Comparison of ENCODE assay signal across 8 cellular contexts in the genomic region with DNA sequence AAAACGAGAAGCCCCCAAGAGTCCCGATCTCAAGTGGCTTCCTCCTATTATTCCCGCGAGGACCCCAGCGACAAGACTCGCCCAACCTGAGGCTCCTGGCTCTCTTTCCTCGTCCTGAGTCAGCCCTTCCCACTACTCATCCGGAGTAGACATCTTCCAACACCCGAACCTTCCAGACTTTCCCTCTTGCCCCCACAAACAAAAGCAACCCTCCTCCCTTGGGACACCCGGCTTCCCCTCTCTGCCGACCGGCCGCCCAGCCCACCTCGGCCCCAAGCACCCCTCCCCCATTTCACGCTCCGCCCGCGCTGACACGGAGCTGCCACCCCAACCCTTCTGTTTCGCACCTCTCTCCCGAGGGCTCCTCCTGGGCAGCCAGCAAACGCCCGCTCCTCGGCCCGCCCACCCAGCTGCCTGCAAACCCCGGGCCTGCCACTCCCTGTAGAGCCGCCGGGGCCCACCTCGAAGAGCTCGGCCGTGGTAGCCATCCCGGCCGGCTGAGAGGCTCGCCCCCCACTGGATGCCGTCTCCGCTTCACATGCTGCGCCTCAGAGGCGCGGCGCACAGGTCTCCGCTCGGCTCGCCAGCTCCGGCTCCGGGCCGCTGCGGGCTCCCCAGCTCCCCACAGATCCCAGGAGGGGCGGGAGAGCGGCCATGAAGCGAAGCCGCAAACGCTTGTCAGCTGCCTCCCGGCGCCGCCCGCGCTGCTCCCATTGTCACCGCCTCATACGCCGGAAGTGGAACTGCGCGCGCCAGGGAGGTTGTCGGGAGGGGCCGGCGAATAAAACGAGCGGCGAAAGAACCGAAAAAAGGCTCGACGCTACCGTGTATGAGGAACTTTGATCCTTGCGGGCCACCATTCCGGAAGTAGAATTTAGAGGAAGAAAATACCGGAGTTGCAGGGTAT. TPM values are rescaled to one million over a fixed set of nuclear protein-coding genes. Genes with fewer than 3 reads are reported as not detected.
A peak's percentile ranks its signal among the peaks of the same experiment; 100 is the strongest.
DNase-seq lines count a peak whose midpoint lies in the region; ATAC-seq and TF ChIP-seq lines count a peak whose summit lies in the region.

A gene with protein sequence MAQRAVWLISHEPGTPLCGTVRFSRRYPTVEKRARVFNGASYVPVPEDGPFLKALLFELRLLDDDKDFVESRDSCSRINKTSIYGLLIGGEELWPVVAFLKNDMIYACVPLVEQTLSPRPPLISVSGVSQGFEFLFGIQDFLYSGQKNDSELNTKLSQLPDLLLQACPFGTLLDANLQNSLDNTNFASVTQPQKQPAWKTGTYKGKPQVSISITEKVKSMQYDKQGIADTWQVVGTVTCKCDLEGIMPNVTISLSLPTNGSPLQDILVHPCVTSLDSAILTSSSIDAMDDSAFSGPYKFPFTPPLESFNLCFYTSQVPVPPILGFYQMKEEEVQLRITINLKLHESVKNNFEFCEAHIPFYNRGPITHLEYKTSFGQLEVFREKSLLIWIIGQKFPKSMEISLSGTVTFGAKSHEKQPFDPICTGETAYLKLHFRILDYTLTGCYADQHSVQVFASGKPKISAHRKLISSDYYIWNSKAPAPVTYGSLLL (plus strand): TSS at position 811 of the 907 bp plus-strand sequence. CDS start 344 bp downstream, outside the sequence.
A gene with protein sequence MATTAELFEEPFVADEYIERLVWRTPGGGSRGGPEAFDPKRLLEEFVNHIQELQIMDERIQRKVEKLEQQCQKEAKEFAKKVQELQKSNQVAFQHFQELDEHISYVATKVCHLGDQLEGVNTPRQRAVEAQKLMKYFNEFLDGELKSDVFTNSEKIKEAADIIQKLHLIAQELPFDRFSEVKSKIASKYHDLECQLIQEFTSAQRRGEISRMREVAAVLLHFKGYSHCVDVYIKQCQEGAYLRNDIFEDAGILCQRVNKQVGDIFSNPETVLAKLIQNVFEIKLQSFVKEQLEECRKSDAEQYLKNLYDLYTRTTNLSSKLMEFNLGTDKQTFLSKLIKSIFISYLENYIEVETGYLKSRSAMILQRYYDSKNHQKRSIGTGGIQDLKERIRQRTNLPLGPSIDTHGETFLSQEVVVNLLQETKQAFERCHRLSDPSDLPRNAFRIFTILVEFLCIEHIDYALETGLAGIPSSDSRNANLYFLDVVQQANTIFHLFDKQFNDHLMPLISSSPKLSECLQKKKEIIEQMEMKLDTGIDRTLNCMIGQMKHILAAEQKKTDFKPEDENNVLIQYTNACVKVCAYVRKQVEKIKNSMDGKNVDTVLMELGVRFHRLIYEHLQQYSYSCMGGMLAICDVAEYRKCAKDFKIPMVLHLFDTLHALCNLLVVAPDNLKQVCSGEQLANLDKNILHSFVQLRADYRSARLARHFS (minus strand): TSS at position 745 of the 907 bp plus-strand sequence. CDS start 257 bp downstream, at position 488.

- H3K27ac ChIP-seq in prostate gland, result peak within 1 kb of the TSS; percentile 93 to 96
- peak within 1 kb of the TSS; percentile 96 for H3K27ac ChIP-seq in urinary bladder (ENCODE audit: low read depth)

- peak; percentile 73 for DNase-seq in NCI-H187 treated with DMSO at 0.1 percent for 48 hours (lab: John Stamatoyannopoulos, UW)
- peak; percentile 52 to 95 (median 89) for DNase-seq in anterior cingulate cortex (lab: John Stamatoyannopoulos, UW)
- peak; percentile 95 for DNase-seq in left ventricle myocardium superior
- peak; percentile 93 for DNase-seq in prostate gland (ENCODE audit: low spot score)

- TF ChIP-seq CTCF in prostate gland (IDR thresholded peaks at IDR 0.05), result peak in 2 of 4 experiments; percentile 16 to 25

- H3K4me3 ChIP-seq in prostate gland (peak within 1 kb of the TSS; percentile 93 to 94), urinary bladder (ENCODE audit: low read depth, low read length) (peak within 1 kb of the TSS; percentile 90)

- ATAC-seq in GM18499 (IDR thresholded peaks at IDR 0.05; ENCODE audit: insufficient read depth, unreplicated experiment), result peak; percentile 63
- peak; percentile 88 for ATAC-seq in HG02943 (IDR thresholded peaks at IDR 0.05; ENCODE audit: low read depth, unreplicated experiment)
- ATAC-seq in left ventricle myocardium superior, result peak; percentile 98

- intact Hi-C loops in T-helper 2 cell treated with Interferon-gamma antibody and Interleukin-4, amounts not matched to agents 100 ng/mL and 5 ng/mL, for 36 hours (cut with micrococcal nuclease), result loop anchor here (1.0 to 5.0 kb wide), 5 partner anchors 122 to 1688 kb away; a partner anchor contains a TSS
- intact Hi-C loops in left ventricle myocardium superior (cut with micrococcal nuclease) (no loop called here), prostate gland (cut with DNase I) (no loop called here)

- H3K4me1 ChIP-seq in prostate gland (replicated peaks) (no peaks in the 10 kb centered on the region), urinary bladder (ENCODE audit: insufficient read depth) (no peaks in the 10 kb centered on the region)

- TF ChIP-seq POLR2A in prostate gland (IDR thresholded peaks at IDR 0.05), result peak; percentile 54

- no peaks in the 10 kb centered on the region for H3K36me3 ChIP-seq in prostate gland
- H3K36me3 ChIP-seq in urinary bladder (ENCODE audit: insufficient read depth), result no peaks in the 10 kb centered on the region

- WGBS in prostate gland, result under 1% methylated on average over 69 of the region's 76 CpGs
- WGBS in urinary bladder, result under 1% methylated on average over 76 of the region's 76 CpGs

- H3K9me3 ChIP-seq in prostate gland, result no peaks in the 10 kb centered on the region

- no peaks in the 10 kb centered on the region for H3K27me3 ChIP-seq in prostate gland (replicated peaks; ENCODE audit: insufficient read depth)

RNA-seq across cellular contexts. Expression of the first gene that starts in this region (rescaled TPM):
- total RNA-seq in T-helper 2 cell treated with Interferon-gamma antibody and Interleukin-4, amounts not matched to agents 100 ng/mL and 5 ng/mL, for 36 hours, result 52.7 and 54.6 TPM in 2 replicates
- 39.4 TPM for total RNA-seq in left ventricle myocardium superior
- 10 to 100 TPM; 17.5 to 22.6 TPM for total RNA-seq in prostate gland
- 30.9 TPM for total RNA-seq in urinary bladder
- polyA plus RNA-seq in urinary bladder, result 16.7 TPM

RNA-seq across cellular contexts. Expression of the second gene that starts in this region (rescaled TPM):
- 64.8 and 65.8 TPM in 2 replicates for total RNA-seq in T-helper 2 cell treated with Interferon-gamma antibody and Interleukin-4, amounts not matched to agents 100 ng/mL and 5 ng/mL, for 36 hours
- total RNA-seq in left ventricle myocardium superior, result 64.2 TPM
- 10 to 100 TPM; 27.4 to 48.7 TPM for total RNA-seq in prostate gland
- total RNA-seq in urinary bladder, result 94.6 TPM
- 26.3 TPM for polyA plus RNA-seq in urinary bladder

Comparison
In these comparisons a context has a peak if more than half of its experiments do, and no peak if none do; other contexts are left out.
1. Peak in every context shown above with its lines: DNase-seq, ATAC-seq, H3K4me3 ChIP-seq and H3K27ac ChIP-seq.